12 cellular contexts compared by ENCODE assay signal in the genomic region with DNA sequence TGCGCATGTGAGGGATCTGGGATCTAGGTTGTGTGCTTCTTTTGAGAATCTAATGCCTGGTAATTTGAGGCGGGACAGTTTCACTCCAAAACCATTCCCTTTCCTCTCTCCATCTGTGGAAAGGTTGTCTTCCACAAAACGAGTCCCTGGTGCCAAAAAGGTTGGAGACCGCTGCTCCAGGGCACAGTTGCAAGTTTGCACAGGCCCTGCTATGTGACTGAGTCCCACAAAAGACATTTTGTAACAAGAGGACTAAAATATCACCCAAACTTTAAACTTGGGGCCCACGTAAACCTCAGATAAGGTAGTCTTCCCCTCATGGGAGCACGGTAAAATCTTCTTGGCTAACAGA.
"Had no signal": no experiment of that assay in that cellular context is flagged by ENCODE, and none has a peak within 500 bp of the region (broad histone marks: within the 10 kb centered on the region; RNA-seq: fewer than 3 reads in every experiment).

No MANE protein-coding gene starts in this region.

- H2AFZ ChIP-seq: parathyroid adenoma had no signal

- H3K4me3 ChIP-seq: adrenal gland, left lung, skin epidermis, tibial nerve had no signal

- DNase-seq: activated CD4-positive, alpha-beta T cell treated with anti-CD3 and anti-CD28 coated beads, Interleukin-2, amount 50 U/mL, for 1 hour; activated CD4-positive, CD25-positive, alpha-beta regulatory T cell; activated naive CD4-positive, alpha-beta T cell treated with anti-CD3 and anti-CD28 coated beads, Interleukin-2, amount 50 U/mL, for 16 hours; adrenal gland; cerebellar nuclear complex; dermis blood vessel endothelial cell; left lung; mesenchymal stem cell had no signal

- H3K36me3 ChIP-seq: adrenal gland, left lung, tibial nerve had no signal

- H3K9ac ChIP-seq: parathyroid adenoma had no signal

- H3K27ac Mint-ChIP-seq: stimulated activated effector memory CD8-positive, alpha-beta T cell treated with anti-CD3 and anti-CD28 coated beads, Interleukin-12 subunit alpha, Interleukin-12 subunit beta, amount 100 ng/mL, for 72 hours had no signal

- H3K9me3 Mint-ChIP-seq: stimulated activated effector memory CD8-positive, alpha-beta T cell treated with anti-CD3 and anti-CD28 coated beads, Interleukin-12 subunit alpha, Interleukin-12 subunit beta, amount 100 ng/mL, for 72 hours had no signal

- H3K79me2 ChIP-seq: parathyroid adenoma had no signal

- H3K4me3 Mint-ChIP-seq: stimulated activated effector memory CD8-positive, alpha-beta T cell treated with anti-CD3 and anti-CD28 coated beads, Interleukin-12 subunit alpha, Interleukin-12 subunit beta, amount 100 ng/mL, for 72 hours had no signal

- ATAC-seq: left lung; stimulated activated effector memory CD8-positive, alpha-beta T cell treated with anti-CD3 and anti-CD28 coated beads, Interleukin-12 subunit alpha, Interleukin-12 subunit beta, amount 100 ng/mL, for 72 hours had no signal

- H3K9me3 ChIP-seq: adrenal gland, left lung, tibial nerve had no signal

- H3K27ac ChIP-seq: adrenal gland, left lung, parathyroid adenoma, tibial nerve had no signal

- H3K27me3 ChIP-seq: adrenal gland, left lung, tibial nerve had no signal
